23 cellular contexts compared by ENCODE assay signal in the genomic region with DNA sequence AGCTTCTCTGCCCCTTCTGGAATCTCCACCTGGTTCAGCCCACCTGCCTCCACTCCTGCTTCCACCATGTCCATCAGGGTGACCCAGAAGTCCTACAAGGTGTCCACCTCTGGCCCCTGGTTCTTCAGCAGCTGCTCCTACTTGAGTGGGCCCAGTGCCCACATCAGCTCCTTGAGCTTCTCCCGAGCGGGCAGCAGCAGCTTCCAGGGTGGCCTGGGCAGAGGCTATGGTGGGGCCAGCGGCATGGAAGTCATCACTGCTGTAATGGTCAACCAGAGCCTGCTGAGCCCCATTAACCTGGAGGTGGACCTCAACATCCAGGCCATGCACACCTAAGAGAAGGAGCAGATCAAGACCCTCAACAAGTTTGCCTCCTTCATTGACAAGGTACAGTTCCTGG.
"Had no signal": no experiment of that assay in that cellular context is flagged by ENCODE, and none has a peak within 500 bp of the region (broad histone marks: within the 10 kb centered on the region; RNA-seq: fewer than 3 reads in every experiment).

No MANE protein-coding gene starts in this region.

- H3K4me3 Mint-ChIP-seq: stimulated activated effector memory CD8-positive, alpha-beta T cell treated with anti-CD3 and anti-CD28 coated beads, Interleukin-12 subunit alpha, Interleukin-12 subunit beta, amount 100 ng/mL, for 72 hours; stimulated activated memory B cell treated with anti-CD40 and anti-IgM and Interleukin-4, amounts not matched to agents 10 μg/mL and 1 μg/mL and 100 μg/mL, for 72 hours; stimulated activated naive B cell treated with anti-CD40 and anti-IgM and Interleukin-4, amounts not matched to agents 10 μg/mL and 1 μg/mL and 100 μg/mL, for 72 hours; stimulated activated naive CD8-positive, alpha-beta T cell treated with anti-CD3 and anti-CD28 coated beads, Interleukin-15, amount 100 ng/mL, for 72 hours; stimulated activated naive CD8-positive, alpha-beta T cell treated with anti-CD3 and anti-CD28 coated beads, Interleukin-15, Interleukin-2, amounts not matched to agents 100 ng/mL and 50 ng/mL, for 24 hours; type B pancreatic cell had no signal

- H3K27me3 Mint-ChIP-seq: stimulated activated memory B cell treated with anti-CD40 and anti-IgM and Interleukin-4, amounts not matched to agents 10 μg/mL and 1 μg/mL and 100 μg/mL, for 72 hours; stimulated activated naive CD8-positive, alpha-beta T cell treated with anti-CD3 and anti-CD28 coated beads, Interleukin-15, amount 100 ng/mL, for 72 hours; type B pancreatic cell had no signal

- H3K36me3 Mint-ChIP-seq: stimulated activated effector memory CD8-positive, alpha-beta T cell treated with anti-CD3 and anti-CD28 coated beads, Interleukin-12 subunit alpha, Interleukin-12 subunit beta, amount 100 ng/mL, for 72 hours; stimulated activated memory B cell treated with anti-CD40 and anti-IgM and Interleukin-4, amounts not matched to agents 10 μg/mL and 1 μg/mL and 100 μg/mL, for 72 hours; type B pancreatic cell had no signal

- DNase-seq: stimulated activated CD4-positive, alpha-beta T cell treated with anti-CD3 and anti-CD28 coated beads, Interleukin-2, amount 100 ng/mL, for 48 hours; stimulated activated CD4-positive, alpha-beta T cell treated with anti-CD3 and anti-CD28 coated beads, Interleukin-4, amount 100 ng/mL, for 1 hour; stimulated activated CD4-positive, alpha-beta T cell treated with anti-CD3 and anti-CD28 coated beads, Interleukin-4, amount 100 ng/mL, for 24 hours; stimulated activated CD4-positive, alpha-beta T cell treated with anti-CD3 and anti-CD28 coated beads, Interleukin-4, amount 100 ng/mL, for 4 hours; stimulated activated CD8-positive, alpha-beta memory T cell treated with anti-CD3 and anti-CD28 coated beads, Interleukin-4, amount 100 ng/mL, for 48 hours; stimulated activated naive B cell treated with anti-CD40 and anti-IgM and Interleukin-4, amounts not matched to agents 10 μg/mL and 1 μg/mL and 100 μg/mL, for 72 hours; stimulated activated naive CD4-positive, alpha-beta T cell; stimulated activated naive CD4-positive, alpha-beta T cell treated with Interleukin-2 at 50 U/mL for 16 hours; stimulated activated naive CD8-positive, alpha-beta T cell treated with anti-CD3 and anti-CD28 coated beads, Interleukin-15, amount 100 ng/mL, for 72 hours; stimulated activated naive CD8-positive, alpha-beta T cell treated with anti-CD3 and anti-CD28 coated beads, Interleukin-15, Interleukin-2, amounts not matched to agents 100 U/mL and 50 U/mL, for 24 hours; stomach; substantia nigra; testis; thyroid gland; tibial artery; transverse colon; trophoblast cell; upper lobe of right lung; uterus had no signal

- H3K27ac Mint-ChIP-seq: stimulated activated effector memory CD8-positive, alpha-beta T cell treated with anti-CD3 and anti-CD28 coated beads, Interleukin-12 subunit alpha, Interleukin-12 subunit beta, amount 100 ng/mL, for 72 hours; stimulated activated memory B cell treated with anti-CD40 and anti-IgM and Interleukin-4, amounts not matched to agents 10 μg/mL and 1 μg/mL and 100 μg/mL, for 72 hours; stimulated activated naive B cell treated with anti-CD40 and anti-IgM and Interleukin-4, amounts not matched to agents 10 μg/mL and 1 μg/mL and 100 μg/mL, for 72 hours; stimulated activated naive CD8-positive, alpha-beta T cell treated with anti-CD3 and anti-CD28 coated beads, Interleukin-15, amount 100 ng/mL, for 72 hours; stimulated activated naive CD8-positive, alpha-beta T cell treated with anti-CD3 and anti-CD28 coated beads, Interleukin-15, Interleukin-2, amounts not matched to agents 100 ng/mL and 50 ng/mL, for 24 hours; type B pancreatic cell had no signal

- H3K4me1 Mint-ChIP-seq: stimulated activated effector memory CD8-positive, alpha-beta T cell treated with anti-CD3 and anti-CD28 coated beads, Interleukin-12 subunit alpha, Interleukin-12 subunit beta, amount 100 ng/mL, for 72 hours; stimulated activated memory B cell treated with anti-CD40 and anti-IgM and Interleukin-4, amounts not matched to agents 10 μg/mL and 1 μg/mL and 100 μg/mL, for 72 hours; stimulated activated naive B cell treated with anti-CD40 and anti-IgM and Interleukin-4, amounts not matched to agents 10 μg/mL and 1 μg/mL and 100 μg/mL, for 72 hours; stimulated activated naive CD8-positive, alpha-beta T cell treated with anti-CD3 and anti-CD28 coated beads, Interleukin-15, amount 100 ng/mL, for 72 hours had no signal
